15 cellular contexts compared by ENCODE assay signal in the genomic region with DNA sequence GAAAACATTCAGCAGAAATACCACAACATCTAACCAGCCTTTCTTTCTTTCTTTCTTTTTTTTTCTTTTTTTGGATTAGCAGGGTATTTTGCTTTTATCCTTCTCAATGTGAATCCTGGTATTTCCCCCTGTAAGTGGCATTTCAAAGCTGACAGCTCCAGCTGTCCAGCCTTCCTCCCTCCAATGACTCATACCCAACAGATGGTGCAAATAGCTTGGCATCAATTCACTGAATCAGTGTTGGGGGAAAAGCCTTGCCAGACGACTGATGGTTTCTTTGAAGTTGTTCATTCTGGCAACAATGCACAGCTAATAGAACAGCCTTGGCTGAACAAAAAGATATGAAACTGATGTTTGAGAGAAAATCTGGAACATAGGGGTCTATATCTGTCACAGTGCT.
DNase-seq lines count a peak whose midpoint lies in the region; ATAC-seq and TF ChIP-seq lines count a peak whose summit lies in the region.
"Had no signal": no experiment of that assay in that cellular context is flagged by ENCODE, and none has a peak within 500 bp of the region (broad histone marks: within the 10 kb centered on the region; RNA-seq: fewer than 3 reads in every experiment).

No MANE protein-coding gene starts in this region.

- DNase-seq in GM04504 (ENCODE audit: low read depth) (peak; percentile 10), SHP77 treated with DMSO at 0.1 percent for 48 hours (lab: John Stamatoyannopoulos, UW) (peak; percentile 6), fibroblast of peridontal ligament (ENCODE audit: extremely low read depth) (peak; percentile 0), putamen (ENCODE audit: low spot score) (peak; percentile 13), NCI-H1930 (lab: John Stamatoyannopoulos, UW) (no peak), LoVo (ENCODE audit: low spot score) (no peak), WTC11 (ENCODE audit: low spot score) (no peak)
- DNase-seq in stimulated activated CD8-positive, alpha-beta memory T cell treated with anti-CD3 and anti-CD28 coated beads, Interleukin-4, amount 100 ng/mL, for 48 hours, result no peak
- DNase-seq: activated CD4-positive, alpha-beta T cell treated with anti-CD3 and anti-CD28 coated beads, Interleukin-2, amount 10 ng/mL, durations not matched to agents 7 days and 5 days; activated effector memory CD4-positive, alpha-beta T cell treated with Interleukin-2 at 50 U/mL for 16 hours; COR-L47; pancreas; stimulated activated CD4-positive, alpha-beta T cell treated with anti-CD3 and anti-CD28 coated beads, Interleukin-4, amount 100 ng/mL, for 4 hours had no signal

- H3K4me1 Mint-ChIP-seq in WTC11, result peaks cover 6% of the 10 kb centered on the region
- H3K4me1 Mint-ChIP-seq: activated CD4-positive, alpha-beta T cell treated with anti-CD3 and anti-CD28 coated beads, Interleukin-2, amount 10 ng/mL, durations not matched to agents 7 days and 5 days had no signal

- no peaks in the 10 kb centered on the region for H3K27me3 Mint-ChIP-seq in WTC11 (ENCODE audit: low read depth)
- H3K27me3 Mint-ChIP-seq: activated CD4-positive, alpha-beta T cell treated with anti-CD3 and anti-CD28 coated beads, Interleukin-2, amount 10 ng/mL, durations not matched to agents 7 days and 5 days had no signal

- no peaks in the 10 kb centered on the region for H3K9me3 Mint-ChIP-seq in WTC11
- H3K9me3 Mint-ChIP-seq: activated CD4-positive, alpha-beta T cell treated with anti-CD3 and anti-CD28 coated beads, Interleukin-2, amount 10 ng/mL, durations not matched to agents 7 days and 5 days had no signal

- H3K36me3 Mint-ChIP-seq in WTC11, result no peaks in the 10 kb centered on the region

- no peak overlapping the region for H3K4me3 Mint-ChIP-seq in WTC11
- H3K4me3 Mint-ChIP-seq: activated CD4-positive, alpha-beta T cell treated with anti-CD3 and anti-CD28 coated beads, Interleukin-2, amount 10 ng/mL, durations not matched to agents 7 days and 5 days had no signal

- ATAC-seq in WTC11, result no peak
- ATAC-seq: gastroesophageal sphincter, left lobe of liver had no signal

- no peak for TF ChIP-seq CTCF in WTC11 (IDR thresholded peaks at IDR 0.05)

- POLR2A ChIA-PET in WTC11 (lab: Charles Lee), result no interaction called here

- no peak overlapping the region for H3K27ac Mint-ChIP-seq in WTC11
- H3K27ac Mint-ChIP-seq: activated CD4-positive, alpha-beta T cell treated with anti-CD3 and anti-CD28 coated beads, Interleukin-2, amount 10 ng/mL, durations not matched to agents 7 days and 5 days had no signal

- CTCF ChIA-PET in WTC11 (lab: Charles Lee), result no interaction called here

TF ChIP-seq in WTC11, 78 proteins besides CTCF, POLR2A, EP300 and RAD21:
- TF ChIP-seq, protein P1, sequence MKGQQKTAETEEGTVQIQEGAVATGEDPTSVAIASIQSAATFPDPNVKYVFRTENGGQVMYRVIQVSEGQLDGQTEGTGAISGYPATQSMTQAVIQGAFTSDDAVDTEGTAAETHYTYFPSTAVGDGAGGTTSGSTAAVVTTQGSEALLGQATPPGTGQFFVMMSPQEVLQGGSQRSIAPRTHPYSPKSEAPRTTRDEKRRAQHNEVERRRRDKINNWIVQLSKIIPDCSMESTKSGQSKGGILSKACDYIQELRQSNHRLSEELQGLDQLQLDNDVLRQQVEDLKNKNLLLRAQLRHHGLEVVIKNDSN (CRISPR knock-in tag; IDR thresholded peaks at IDR 0.05), result no peak
- TF ChIP-seq GRHL2 (CRISPR knock-in tag; IDR thresholded peaks at IDR 0.05; ENCODE audit: insufficient replicate concordance, severe bottlenecking), result no peak
- no peak for TF ChIP-seq NFE2L1 (CRISPR knock-in tag; IDR thresholded peaks at IDR 0.05)
- TF ChIP-seq TEAD4 (CRISPR knock-in tag; IDR thresholded peaks at IDR 0.05), result no peak
- no peak for TF ChIP-seq CREM (CRISPR knock-in tag; IDR thresholded peaks at IDR 0.05)
- no peak for TF ChIP-seq MYBL2 (CRISPR knock-in tag; IDR thresholded peaks at IDR 0.05)
- TF ChIP-seq ZNF671 (CRISPR knock-in tag; IDR thresholded peaks at IDR 0.05), result no peak
- no peak for TF ChIP-seq NR1H2 (CRISPR knock-in tag; IDR thresholded peaks at IDR 0.05)
- no peak for TF ChIP-seq ZNF317 (CRISPR knock-in tag; IDR thresholded peaks at IDR 0.05; ENCODE audit: borderline replicate concordance, low read depth)
- TF ChIP-seq FOXP1 (CRISPR knock-in tag; IDR thresholded peaks at IDR 0.05; ENCODE audit: borderline replicate concordance), result no peak
- no peak for TF ChIP-seq IRF2 (CRISPR knock-in tag; IDR thresholded peaks at IDR 0.05; ENCODE audit: borderline replicate concordance, low read depth)
- no peak for TF ChIP-seq FOXK1 (CRISPR knock-in tag; IDR thresholded peaks at IDR 0.05)
- no peak for TF ChIP-seq TEAD1 (CRISPR knock-in tag; IDR thresholded peaks at IDR 0.05)
- no peak for TF ChIP-seq ATF1 (CRISPR knock-in tag; IDR thresholded peaks at IDR 0.05)
- no peak for TF ChIP-seq ZNF219 (CRISPR knock-in tag; IDR thresholded peaks at IDR 0.05; ENCODE audit: borderline replicate concordance)
- TF ChIP-seq, protein P2, sequence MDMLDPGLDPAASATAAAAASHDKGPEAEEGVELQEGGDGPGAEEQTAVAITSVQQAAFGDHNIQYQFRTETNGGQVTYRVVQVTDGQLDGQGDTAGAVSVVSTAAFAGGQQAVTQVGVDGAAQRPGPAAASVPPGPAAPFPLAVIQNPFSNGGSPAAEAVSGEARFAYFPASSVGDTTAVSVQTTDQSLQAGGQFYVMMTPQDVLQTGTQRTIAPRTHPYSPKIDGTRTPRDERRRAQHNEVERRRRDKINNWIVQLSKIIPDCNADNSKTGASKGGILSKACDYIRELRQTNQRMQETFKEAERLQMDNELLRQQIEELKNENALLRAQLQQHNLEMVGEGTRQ (CRISPR knock-in tag; IDR thresholded peaks at IDR 0.05), result no peak
- TF ChIP-seq CBFB (CRISPR knock-in tag; IDR thresholded peaks at IDR 0.05; ENCODE audit: low read depth), result no peak
TF ChIP-seq in WTC11: peak in this region for 0.

Comparison
In these comparisons a context has a peak if more than half of its experiments do, and no peak if none do; other contexts are left out.
1. DNase-seq: peak in GM04504 (single experiment), SHP77 treated with DMSO at 0.1 percent for 48 hours (single experiment), fibroblast of peridontal ligament (single experiment) and putamen (single experiment); none in NCI-H1930 (0 of 2), stimulated activated CD8-positive, alpha-beta memory T cell treated with anti-CD3 and anti-CD28 coated beads, Interleukin-4, amount 100 ng/mL, for 48 hours (single experiment), LoVo (single experiment) and WTC11 (single experiment).